In genomic region chr20:21322921-21323321, GRCh38 we compare ENCODE assay signal across 1 cellular context.
TF ChIP-seq lines count a peak whose summit lies in the region.

No MANE protein-coding gene starts in this region.

TF ChIP-seq in K562, 482 proteins besides CTCF, POLR2A, EP300 and RAD21 (continued from another document):
- TF ChIP-seq ZNF609 (CRISPR knock-in tag; IDR thresholded peaks at IDR 0.05; ENCODE audit: borderline replicate concordance), result no peak
- no peak for TF ChIP-seq POLR2AphosphoS5 (IDR thresholded peaks at IDR 0.05; ENCODE audit: control insufficient read depth, insufficient read depth, low read depth, low read length)
